ENCODE assay signal across 1 cellular context in the genomic region with DNA sequence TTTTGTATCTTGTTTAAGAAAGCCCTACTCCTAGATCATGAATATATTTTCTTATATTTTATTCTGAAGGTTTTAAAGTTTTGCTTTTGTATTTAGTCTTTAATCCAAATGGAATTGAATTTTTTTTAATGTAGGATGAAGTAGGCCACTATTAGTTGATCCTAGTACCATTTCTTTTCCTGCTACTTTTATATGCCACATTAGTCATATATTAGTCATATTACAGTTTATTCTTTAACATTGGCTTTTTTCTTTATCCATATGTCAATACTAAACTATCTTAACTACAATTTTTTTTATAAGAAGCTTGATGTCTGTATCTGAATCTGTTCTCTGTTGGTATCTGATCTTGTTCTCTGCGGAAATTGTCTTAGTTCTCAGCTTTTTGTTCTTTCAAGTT.
TF ChIP-seq lines count a peak whose summit lies in the region.

No MANE protein-coding gene starts in this region.

TF ChIP-seq in GM23338, 12 proteins besides CTCF, POLR2A, EP300 and RAD21 (continued from another document):
- TF ChIP-seq, protein P1, sequence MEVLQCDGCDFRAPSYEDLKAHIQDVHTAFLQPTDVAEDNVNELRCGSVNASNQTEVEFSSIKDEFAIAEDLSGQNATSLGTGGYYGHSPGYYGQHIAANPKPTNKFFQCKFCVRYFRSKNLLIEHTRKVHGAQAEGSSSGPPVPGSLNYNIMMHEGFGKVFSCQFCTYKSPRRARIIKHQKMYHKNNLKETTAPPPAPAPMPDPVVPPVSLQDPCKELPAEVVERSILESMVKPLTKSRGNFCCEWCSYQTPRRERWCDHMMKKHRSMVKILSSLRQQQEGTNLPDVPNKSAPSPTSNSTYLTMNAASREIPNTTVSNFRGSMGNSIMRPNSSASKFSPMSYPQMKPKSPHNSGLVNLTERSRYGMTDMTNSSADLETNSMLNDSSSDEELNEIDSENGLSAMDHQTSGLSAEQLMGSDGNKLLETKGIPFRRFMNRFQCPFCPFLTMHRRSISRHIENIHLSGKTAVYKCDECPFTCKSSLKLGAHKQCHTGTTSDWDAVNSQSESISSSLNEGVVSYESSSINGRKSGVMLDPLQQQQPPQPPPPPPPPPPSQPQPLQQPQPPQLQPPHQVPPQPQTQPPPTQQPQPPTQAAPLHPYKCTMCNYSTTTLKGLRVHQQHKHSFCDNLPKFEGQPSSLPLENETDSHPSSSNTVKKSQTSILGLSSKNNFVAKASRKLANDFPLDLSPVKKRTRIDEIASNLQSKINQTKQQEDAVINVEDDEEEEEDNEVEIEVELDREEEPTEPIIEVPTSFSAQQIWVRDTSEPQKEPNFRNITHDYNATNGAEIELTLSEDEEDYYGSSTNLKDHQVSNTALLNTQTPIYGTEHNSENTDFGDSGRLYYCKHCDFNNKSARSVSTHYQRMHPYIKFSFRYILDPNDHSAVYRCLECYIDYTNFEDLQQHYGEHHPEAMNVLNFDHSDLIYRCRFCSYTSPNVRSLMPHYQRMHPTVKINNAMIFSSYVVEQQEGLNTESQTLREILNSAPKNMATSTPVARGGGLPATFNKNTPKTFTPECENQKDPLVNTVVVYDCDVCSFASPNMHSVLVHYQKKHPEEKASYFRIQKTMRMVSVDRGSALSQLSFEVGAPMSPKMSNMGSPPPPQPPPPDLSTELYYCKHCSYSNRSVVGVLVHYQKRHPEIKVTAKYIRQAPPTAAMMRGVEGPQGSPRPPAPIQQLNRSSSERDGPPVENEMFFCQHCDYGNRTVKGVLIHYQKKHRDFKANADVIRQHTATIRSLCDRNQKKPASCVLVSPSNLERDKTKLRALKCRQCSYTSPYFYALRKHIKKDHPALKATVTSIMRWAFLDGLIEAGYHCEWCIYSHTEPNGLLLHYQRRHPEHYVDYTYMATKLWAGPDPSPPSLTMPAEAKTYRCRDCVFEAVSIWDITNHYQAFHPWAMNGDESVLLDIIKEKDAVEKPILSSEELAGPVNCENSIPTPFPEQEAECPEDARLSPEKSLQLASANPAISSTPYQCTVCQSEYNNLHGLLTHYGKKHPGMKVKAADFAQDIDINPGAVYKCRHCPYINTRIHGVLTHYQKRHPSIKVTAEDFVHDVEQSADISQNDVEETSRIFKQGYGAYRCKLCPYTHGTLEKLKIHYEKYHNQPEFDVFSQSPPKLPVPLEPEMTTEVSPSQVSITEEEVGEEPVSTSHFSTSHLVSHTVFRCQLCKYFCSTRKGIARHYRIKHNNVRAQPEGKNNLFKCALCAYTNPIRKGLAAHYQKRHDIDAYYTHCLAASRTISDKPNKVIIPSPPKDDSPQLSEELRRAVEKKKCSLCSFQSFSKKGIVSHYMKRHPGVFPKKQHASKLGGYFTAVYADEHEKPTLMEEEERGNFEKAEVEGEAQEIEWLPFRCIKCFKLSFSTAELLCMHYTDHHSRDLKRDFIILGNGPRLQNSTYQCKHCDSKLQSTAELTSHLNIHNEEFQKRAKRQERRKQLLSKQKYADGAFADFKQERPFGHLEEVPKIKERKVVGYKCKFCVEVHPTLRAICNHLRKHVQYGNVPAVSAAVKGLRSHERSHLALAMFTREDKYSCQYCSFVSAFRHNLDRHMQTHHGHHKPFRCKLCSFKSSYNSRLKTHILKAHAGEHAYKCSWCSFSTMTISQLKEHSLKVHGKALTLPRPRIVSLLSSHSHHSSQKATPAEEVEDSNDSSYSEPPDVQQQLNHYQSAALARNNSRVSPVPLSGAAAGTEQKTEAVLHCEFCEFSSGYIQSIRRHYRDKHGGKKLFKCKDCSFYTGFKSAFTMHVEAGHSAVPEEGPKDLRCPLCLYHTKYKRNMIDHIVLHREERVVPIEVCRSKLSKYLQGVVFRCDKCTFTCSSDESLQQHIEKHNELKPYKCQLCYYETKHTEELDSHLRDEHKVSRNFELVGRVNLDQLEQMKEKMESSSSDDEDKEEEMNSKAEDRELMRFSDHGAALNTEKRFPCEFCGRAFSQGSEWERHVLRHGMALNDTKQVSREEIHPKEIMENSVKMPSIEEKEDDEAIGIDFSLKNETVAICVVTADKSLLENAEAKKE (CRISPR knock-in tag; IDR thresholded peaks at IDR 0.05): no peak
- TF ChIP-seq NANOG (IDR thresholded peaks at IDR 0.05; ENCODE audit: borderline replicate concordance) (no peak), REST (IDR thresholded peaks at IDR 0.05; ENCODE audit: unreplicated experiment) (no peak), POLR2AphosphoS5 (IDR thresholded peaks at IDR 0.05; ENCODE audit: low read depth) (no peak), CREB1 (CRISPR knock-in tag; IDR thresholded peaks at IDR 0.05; ENCODE audit: low read depth) (no peak)
